Comparison of ENCODE assay signal across 10 cellular contexts in the genomic region with DNA sequence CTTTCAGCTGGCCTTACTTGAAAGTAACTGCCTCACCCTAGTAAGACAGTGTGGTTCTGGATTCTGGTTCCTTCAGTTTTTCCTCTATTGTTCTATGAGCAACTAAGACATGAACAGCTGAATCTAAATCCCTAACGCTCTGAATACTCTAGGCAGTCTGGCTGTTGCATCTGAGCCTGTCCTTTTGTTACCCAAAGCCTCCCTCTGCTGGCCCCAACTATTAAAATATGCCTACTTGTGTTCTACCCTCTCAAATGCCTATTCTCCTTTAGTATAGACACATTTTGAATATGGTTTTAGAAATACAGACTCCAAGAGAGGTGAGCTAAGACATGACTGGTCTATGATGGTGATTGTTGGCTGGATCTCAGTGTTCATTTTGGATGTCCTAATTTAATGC.
DNase-seq lines count a peak whose midpoint lies in the region; ATAC-seq and TF ChIP-seq lines count a peak whose summit lies in the region.
"Had no signal": no experiment of that assay in that cellular context is flagged by ENCODE, and none has a peak within 500 bp of the region (broad histone marks: within the 10 kb centered on the region; RNA-seq: fewer than 3 reads in every experiment).

No MANE protein-coding gene starts in this region.

- H3K27me3 ChIP-seq in kidney epithelial cell (ENCODE audit: control insufficient read depth, insufficient read depth, low read length), result no peaks in the 10 kb centered on the region

- DNase-seq in Ammon's horn (ENCODE audit: low spot score) (peak; percentile 81), NCI-H1105 (lab: John Stamatoyannopoulos, UW) (peak; percentile 17), astrocyte of the cerebellum (ENCODE audit: low read depth) (peak; percentile 13), kidney epithelial cell (ENCODE audit: low read depth) (no peak)
- DNase-seq in central memory CD4-positive, alpha-beta T cell, result no peak
- no peak for DNase-seq in stimulated activated CD4-positive, alpha-beta T cell treated with anti-CD3 and anti-CD28 coated beads, Interleukin-4, amount 100 ng/mL, for 24 hours
- DNase-seq in effector CD8-positive, alpha-beta T cell (lab: John Stamatoyannopoulos, UW), result no peak
- DNase-seq: activated CD4-positive, alpha-beta memory T cell treated with anti-CD3 and anti-CD28 coated beads, Interleukin-2, amount 10 ng/mL, durations not matched to agents 7 days and 5 days; NCI-H510A had no signal

- H3K36me3 ChIP-seq in kidney epithelial cell (ENCODE audit: control insufficient read depth, insufficient read depth, low read length), result no peaks in the 10 kb centered on the region

- no peak for ATAC-seq in HG03378 (IDR thresholded peaks at IDR 0.05; ENCODE audit: unreplicated experiment)

- peak; percentile 24 for TF ChIP-seq CTCF in astrocyte of the cerebellum (IDR thresholded peaks at IDR 0.05; ENCODE audit: low read depth, low read length, missing control alignments)
- TF ChIP-seq CTCF in kidney epithelial cell (IDR thresholded peaks at IDR 0.05; ENCODE audit: insufficient read depth, low read length, poor library complexity, severe bottlenecking), result peak; percentile 30

- in situ Hi-C loops in astrocyte of the cerebellum (cut with HindIII; ENCODE audit: low sequenced_read_pairs), result no loop called here

- H3K4me3 ChIP-seq in astrocyte of the cerebellum (ENCODE audit: low read depth, low read length) (no peak overlapping the region), kidney epithelial cell (ENCODE audit: low read depth, low read length) (no peak overlapping the region)

Comparison
In these comparisons a context has a peak if more than half of its experiments do, and no peak if none do; other contexts are left out.
1. DNase-seq: peak in Ammon's horn (single experiment), NCI-H1105 (single experiment) and astrocyte of the cerebellum (single experiment); none in kidney epithelial cell (single experiment), central memory CD4-positive, alpha-beta T cell (single experiment), stimulated activated CD4-positive, alpha-beta T cell treated with anti-CD3 and anti-CD28 coated beads, Interleukin-4, amount 100 ng/mL, for 24 hours (single experiment) and effector CD8-positive, alpha-beta T cell (single experiment).